ENCODE assay signal across 9 cellular contexts in the genomic region with DNA sequence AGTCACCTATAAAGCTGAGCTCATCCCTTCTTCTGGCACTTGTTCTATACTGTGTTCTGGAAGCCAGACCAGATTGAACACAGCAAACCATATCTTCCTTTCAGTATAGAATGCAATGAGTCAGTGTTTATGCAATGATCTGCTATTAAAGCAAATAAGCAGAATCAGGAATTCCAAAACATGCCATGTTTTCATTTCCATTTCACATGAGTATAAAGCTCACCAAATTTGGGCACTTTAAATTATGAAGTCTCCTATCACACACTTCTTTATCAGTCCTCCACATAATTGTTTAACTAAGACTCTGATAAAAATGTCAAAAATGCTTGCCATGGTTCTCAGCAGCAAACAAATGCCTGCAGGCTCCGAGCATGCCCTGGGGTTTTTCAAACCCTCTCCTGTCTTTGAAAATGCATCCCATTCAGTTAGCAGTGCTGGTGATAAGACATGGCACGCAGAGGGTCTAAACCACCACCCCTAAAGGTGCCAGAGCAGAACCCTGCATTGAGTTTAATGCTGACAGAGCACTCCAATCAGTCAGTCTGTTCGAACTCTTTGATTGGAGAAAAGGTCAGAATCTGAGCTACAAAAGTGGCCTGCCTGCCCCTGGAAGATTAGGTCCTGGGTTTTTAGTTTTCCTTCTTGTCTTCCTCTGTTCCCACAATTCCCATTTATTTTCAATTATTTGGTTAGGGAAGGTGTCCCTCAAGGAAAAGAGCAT.
DNase-seq lines count a peak whose midpoint lies in the region; ATAC-seq and TF ChIP-seq lines count a peak whose summit lies in the region.
"Had no signal": no experiment of that assay in that cellular context is flagged by ENCODE, and none has a peak within 500 bp of the region (broad histone marks: within the 10 kb centered on the region; RNA-seq: fewer than 3 reads in every experiment).

No MANE protein-coding gene starts in this region.

- peak overlapping the region; percentile 34 to 74 for H3K27ac Mint-ChIP-seq in natural killer cell treated with Interleukin-12 subunit alpha and Interleukin-12 subunit beta and Interleukin-15 and Interleukin-18, amount 100 ng/mL, for 72 hours
- H3K27ac Mint-ChIP-seq in natural killer cell = peak overlapping the region in 1 of 2 donors; percentile 9

- H3K9me3 ChIP-seq in SJSA1 (replicated peaks) (no peaks in the 10 kb centered on the region), upper lobe of left lung (no peaks in the 10 kb centered on the region)

- TF ChIP-seq CTCF in natural killer cell (IDR thresholded peaks at IDR 0.05) (no peak), upper lobe of left lung (IDR thresholded peaks at IDR 0.05) (no peak)

- H3K36me3 ChIP-seq in SJSA1 (0 out of 2 replicates have a peak, but pooled peaks cover 6% of the 10 kb centered on the region), upper lobe of left lung (no peaks in the 10 kb centered on the region)

- H3K27me3 Mint-ChIP-seq in natural killer cell treated with Interleukin-12 subunit alpha and Interleukin-12 subunit beta and Interleukin-15 and Interleukin-18, amount 100 ng/mL, for 72 hours = no peaks in the 10 kb centered on the region
- H3K27me3 Mint-ChIP-seq in natural killer cell (ENCODE audit: low read depth in 2 of 2) = no peaks in the 10 kb centered on the region

- ATAC-seq in natural killer cell treated with Interleukin-12 subunit alpha and Interleukin-12 subunit beta and Interleukin-15 and Interleukin-18, amount 100 ng/mL, for 72 hours = no peak
- ATAC-seq in natural killer cell (no peak), upper lobe of left lung (ENCODE audit: low FRiP score in 2 of 2) (no peak)

- H3K27ac ChIP-seq in SJSA1 = peak overlapping the region; percentile 47
- H3K27ac ChIP-seq in upper lobe of left lung = peak overlapping the region; percentile 8 to 49 (median 36)

- H3K9me3 Mint-ChIP-seq in natural killer cell treated with Interleukin-12 subunit alpha and Interleukin-12 subunit beta and Interleukin-15 and Interleukin-18, amount 100 ng/mL, for 72 hours = no peaks in the 10 kb centered on the region
- no peaks in the 10 kb centered on the region for H3K9me3 Mint-ChIP-seq in natural killer cell

- H3K4me1 ChIP-seq in SJSA1 (replicated peaks) (peaks cover 38% of the 10 kb centered on the region), upper lobe of left lung (peaks cover 0 to 21% (median 4%) of the 10 kb centered on the region in 4 donors)

- H3K27me3 ChIP-seq in SJSA1 (replicated peaks) (no peaks in the 10 kb centered on the region), upper lobe of left lung (no peaks in the 10 kb centered on the region)

- H3K4me1 Mint-ChIP-seq in natural killer cell treated with Interleukin-12 subunit alpha and Interleukin-12 subunit beta and Interleukin-15 and Interleukin-18, amount 100 ng/mL, for 72 hours (ENCODE audit: low read depth in 2 of 2) = peaks cover 48 to 73% of the 10 kb centered on the region in 2 donors
- peaks cover 26 to 29% of the 10 kb centered on the region in 2 donors for H3K4me1 Mint-ChIP-seq in natural killer cell

- H3K36me3 Mint-ChIP-seq in natural killer cell treated with Interleukin-12 subunit alpha and Interleukin-12 subunit beta and Interleukin-15 and Interleukin-18, amount 100 ng/mL, for 72 hours = peaks cover 22% of the 10 kb centered on the region
- no peaks in the 10 kb centered on the region for H3K36me3 Mint-ChIP-seq in natural killer cell

- no peak for TF ChIP-seq EP300 in upper lobe of left lung (IDR thresholded peaks at IDR 0.05)

- H3K4me3 ChIP-seq in SJSA1 = no peak overlapping the region
- H3K4me3 ChIP-seq in upper lobe of left lung = no peak overlapping the region

- peak overlapping the region; percentile 88 for H3K4me3 Mint-ChIP-seq in natural killer cell treated with Interleukin-12 subunit alpha and Interleukin-12 subunit beta and Interleukin-15 and Interleukin-18, amount 100 ng/mL, for 72 hours
- H3K4me3 Mint-ChIP-seq in natural killer cell = no peak overlapping the region

- no peak for TF ChIP-seq POLR2A in upper lobe of left lung (IDR thresholded peaks at IDR 0.05)

- WGBS in upper lobe of left lung, 2 donors = 55 to 64% methylated on average over 3 of the region's 3 CpGs

- intact Hi-C loops in natural killer cell (cut with micrococcal nuclease) = no loop called here

- DNase-seq in natural killer cell treated with Interleukin-12 subunit alpha and Interleukin-12 subunit beta and Interleukin-15 and Interleukin-18, amount 100 ng/mL, for 72 hours (ENCODE audit: low spot score) = no peak
- no peak for DNase-seq in natural killer cell
- peak; percentile 52 to 63 for DNase-seq in SJSA1 (ENCODE audit: low read depth in 1 of 2, low spot score in 2 of 2)
- peak; percentile 27 for DNase-seq in fibroblast of the conjunctiva (ENCODE audit: low read depth)
- no peak for DNase-seq in upper lobe of left lung
- DNase-seq in stimulated activated CD4-positive, alpha-beta T cell treated with anti-CD3 and anti-CD28 coated beads, Interleukin-2, amount 100 ng/mL, for 48 hours = no peak
- no peak for DNase-seq in hippocampal formation (lab: John Stamatoyannopoulos, UW)
- DNase-seq in NCI-H1436 (lab: John Stamatoyannopoulos, UW) = no peak
- DNase-seq: activated gamma-delta T cell treated with Interleukin-2 at 50 U/mL for 16 hours had no signal

Comparison
In these comparisons a context has a peak if more than half of its experiments do, and no peak if none do; other contexts are left out.
1. DNase-seq: peak in SJSA1 (2 of 2) and fibroblast of the conjunctiva (single experiment); none in natural killer cell treated with Interleukin-12 subunit alpha and Interleukin-12 subunit beta and Interleukin-15 and Interleukin-18, amount 100 ng/mL, for 72 hours (single experiment), natural killer cell (single experiment), upper lobe of left lung (0 of 2), stimulated activated CD4-positive, alpha-beta T cell treated with anti-CD3 and anti-CD28 coated beads, Interleukin-2, amount 100 ng/mL, for 48 hours (0 of 2), hippocampal formation (0 of 2) and NCI-H1436 (single experiment).